11 cellular contexts compared by ENCODE assay signal in genomic region chr17:44967907-44968224, GRCh38. TPM values are rescaled to one million over a fixed set of nuclear protein-coding genes. Genes with fewer than 3 reads are reported as not detected.
DNase-seq lines count a peak whose midpoint lies in the region; ATAC-seq and TF ChIP-seq lines count a peak whose summit lies in the region.
"Had no signal": no experiment of that assay in that cellular context is flagged by ENCODE, and none has a peak within 500 bp of the region (broad histone marks: within the 10 kb centered on the region; RNA-seq: fewer than 3 reads in every experiment).

No MANE protein-coding gene starts in this region.

- no peak overlapping the region for H3K4me3 Mint-ChIP-seq in CD8-positive, alpha-beta T cell
- H3K4me3 Mint-ChIP-seq in naive B cell = peak overlapping the region in 1 of 8 donors; percentile 66
- H3K4me3 Mint-ChIP-seq in activated CD8-positive, alpha-beta memory T cell treated with anti-CD3 and anti-CD28 coated beads, Interleukin-2, amount 10 ng/mL, durations not matched to agents 7 days and 5 days = no peak overlapping the region

- CTCF ChIA-PET in CD8-positive, alpha-beta T cell (lab: Charles Lee) = interaction anchor here (1.0 kb wide), 1 partner anchor 230 kb away, joined by 4 read pairs; no protein-coding TSS in a partner anchor
- CTCF ChIA-PET in activated CD8-positive, alpha-beta memory T cell treated with anti-CD3 and anti-CD28 coated beads, Interleukin-2, amount 10 ng/mL, durations not matched to agents 7 days and 5 days (lab: Charles Lee) = interaction anchor here (0.6 to 2.8 kb wide), 5 partner anchors 14 to 789 kb away, joined by 3 to 8 read pairs (median 4); partner anchors contain the start of gene ACBD4

- H3K9me3 Mint-ChIP-seq in CD8-positive, alpha-beta T cell = no peaks in the 10 kb centered on the region
- peaks cover 0 to 5% (median 0%) of the 10 kb centered on the region in 7 donors for H3K9me3 Mint-ChIP-seq in naive B cell
- H3K9me3 Mint-ChIP-seq in activated CD8-positive, alpha-beta memory T cell treated with anti-CD3 and anti-CD28 coated beads, Interleukin-2, amount 10 ng/mL, durations not matched to agents 7 days and 5 days (ENCODE audit: low read depth) = no peaks in the 10 kb centered on the region

- H3K27me3 ChIP-seq in CD8-positive, alpha-beta T cell (ENCODE audit: insufficient read depth, low read length) = peaks cover 39% of the 10 kb centered on the region
- H3K27me3 ChIP-seq in WERI-Rb-1 (ENCODE audit: insufficient read depth, low read depth, severe bottlenecking) = no peaks in the 10 kb centered on the region

- H3K4me3 ChIP-seq in CD8-positive, alpha-beta T cell (ENCODE audit: low read depth, low read length) = no peak overlapping the region
- peak overlapping the region; percentile 37 for H3K4me3 ChIP-seq in WERI-Rb-1 (ENCODE audit: low read depth, low read length)

- no peak for TF ChIP-seq CTCF in CD8-positive, alpha-beta T cell (IDR thresholded peaks at IDR 0.05)
- no peak for TF ChIP-seq CTCF in WERI-Rb-1 (IDR thresholded peaks at IDR 0.05; ENCODE audit: low read depth, low read length)

- H3K36me3 Mint-ChIP-seq in CD8-positive, alpha-beta T cell = no peaks in the 10 kb centered on the region
- H3K36me3 Mint-ChIP-seq in naive B cell = peaks cover 0 to 13% of the 10 kb centered on the region in 2 donors
- H3K36me3 Mint-ChIP-seq in activated CD8-positive, alpha-beta memory T cell treated with anti-CD3 and anti-CD28 coated beads, Interleukin-2, amount 10 ng/mL, durations not matched to agents 7 days and 5 days = no peaks in the 10 kb centered on the region

- H3K4me1 Mint-ChIP-seq in CD8-positive, alpha-beta T cell (ENCODE audit: low read depth) = peaks cover 36% of the 10 kb centered on the region
- peaks cover 29 to 40% (median 36%) of the 10 kb centered on the region in 3 donors for H3K4me1 Mint-ChIP-seq in naive B cell
- H3K4me1 Mint-ChIP-seq in activated CD8-positive, alpha-beta memory T cell treated with anti-CD3 and anti-CD28 coated beads, Interleukin-2, amount 10 ng/mL, durations not matched to agents 7 days and 5 days = peaks cover 21% of the 10 kb centered on the region

- peaks cover 29% of the 10 kb centered on the region for H3K4me1 ChIP-seq in CD8-positive, alpha-beta T cell (ENCODE audit: insufficient read depth, low read length)

- peak; percentile 1 for ATAC-seq in CD8-positive, alpha-beta T cell
- ATAC-seq in GM21737 (IDR thresholded peaks at IDR 0.05; ENCODE audit: unreplicated experiment) (peak; percentile 10), naive B cell (ENCODE audit: low read depth in 2 of 2) (peak; percentile 2 to 8), HG02588 (IDR thresholded peaks at IDR 0.05; ENCODE audit: unreplicated experiment) (no peak)
- ATAC-seq in activated CD8-positive, alpha-beta memory T cell treated with anti-CD3 and anti-CD28 coated beads, Interleukin-2, amount 10 ng/mL, durations not matched to agents 7 days and 5 days = no peak

- no peak overlapping the region for H3K27ac Mint-ChIP-seq in CD8-positive, alpha-beta T cell
- H3K27ac Mint-ChIP-seq in naive B cell = no peak overlapping the region
- H3K27ac Mint-ChIP-seq in activated CD8-positive, alpha-beta memory T cell treated with anti-CD3 and anti-CD28 coated beads, Interleukin-2, amount 10 ng/mL, durations not matched to agents 7 days and 5 days = no peak overlapping the region

- H3K27me3 Mint-ChIP-seq in CD8-positive, alpha-beta T cell (ENCODE audit: low read depth) = peaks cover 61% of the 10 kb centered on the region
- peaks cover 39 to 78% (median 58%) of the 10 kb centered on the region in 3 donors for H3K27me3 Mint-ChIP-seq in naive B cell
- peaks cover 84% of the 10 kb centered on the region for H3K27me3 Mint-ChIP-seq in activated CD8-positive, alpha-beta memory T cell treated with anti-CD3 and anti-CD28 coated beads, Interleukin-2, amount 10 ng/mL, durations not matched to agents 7 days and 5 days

- no peaks in the 10 kb centered on the region for H3K36me3 ChIP-seq in CD8-positive, alpha-beta T cell (ENCODE audit: insufficient read depth, low read length)
- no peaks in the 10 kb centered on the region for H3K36me3 ChIP-seq in WERI-Rb-1
- H3K36me3 ChIP-seq: sigmoid colon had no signal

- POLR2A ChIA-PET in CD8-positive, alpha-beta T cell (lab: Charles Lee) = no interaction called here

- intact Hi-C loops in CD8-positive, alpha-beta T cell (cut with DNase I, micrococcal nuclease) = loop anchor here (1.0 to 5.0 kb wide), 3 partner anchors 21 to 191 kb away; partner anchors contain the start of gene KIF18B (in 2 of the 2)

- DNase-seq in CD8-positive, alpha-beta T cell = no peak
- DNase-seq in WERI-Rb-1 (peak; percentile 24), naive B cell (no peak), MV-4-11 (lab: John Stamatoyannopoulos, UW) (no peak)
- DNase-seq in activated CD8-positive, alpha-beta memory T cell treated with anti-CD3 and anti-CD28 coated beads, Interleukin-2, amount 10 ng/mL, durations not matched to agents 7 days and 5 days = no peak
- DNase-seq in activated CD8-positive, alpha-beta memory T cell treated with anti-CD3 and anti-CD28 coated beads, Interleukin-2, amount 50 U/mL, for 48 hours = no peak

- H3K9me3 ChIP-seq in CD8-positive, alpha-beta T cell (ENCODE audit: low read length) = no peaks in the 10 kb centered on the region
- peaks cover 2% of the 10 kb centered on the region for H3K9me3 ChIP-seq in WERI-Rb-1 (ENCODE audit: severe bottlenecking)
- H3K9me3 ChIP-seq: sigmoid colon had no signal

- no peak overlapping the region for H3K27ac ChIP-seq in CD8-positive, alpha-beta T cell (ENCODE audit: low read depth, low read length)
- no peak overlapping the region for H3K27ac ChIP-seq in WERI-Rb-1

RNA-seq across cellular contexts. Expression of gene C1QL1, which starts 0.2 kb away (rescaled TPM):
- total RNA-seq in CD8-positive, alpha-beta T cell = not detected
- not detected for polyA plus RNA-seq in naive B cell (ENCODE audit: low read depth in 6 of 6)
- total RNA-seq in activated CD8-positive, alpha-beta memory T cell treated with anti-CD3 and anti-CD28 coated beads, Interleukin-2, amount 10 ng/mL, durations not matched to agents 7 days and 5 days = under 1 TPM; 0.33 to 0.38 TPM
- total RNA-seq: CD4-positive, alpha-beta memory T cell had no signal
- polyA plus RNA-seq: CD4-positive, alpha-beta memory T cell had no signal

RNA-seq across cellular contexts. Expression of gene KIF18B, which starts 20.3 kb away (rescaled TPM):
- under 1 TPM in 1 of 2 experiments, not detected in 1; 0.11 TPM for total RNA-seq in CD8-positive, alpha-beta T cell
- polyA plus RNA-seq in naive B cell (ENCODE audit: low read depth in 6 of 6) = not detected
- total RNA-seq in activated CD8-positive, alpha-beta memory T cell treated with anti-CD3 and anti-CD28 coated beads, Interleukin-2, amount 10 ng/mL, durations not matched to agents 7 days and 5 days = 100 to 1,000 TPM in 1 of 2 experiments, 10 to 100 TPM in 1; 86.7 to 117 TPM
- total RNA-seq: CD4-positive, alpha-beta memory T cell had no signal
- polyA plus RNA-seq: CD4-positive, alpha-beta memory T cell had no signal

RNA-seq across cellular contexts. Expression of gene GFAP, which starts 52.6 kb away (rescaled TPM):
- not detected for total RNA-seq in CD8-positive, alpha-beta T cell
- under 1 TPM in 5 of 6 donors, not detected in 1; 0.30 to 0.83 (median 0.66) TPM for polyA plus RNA-seq in naive B cell (ENCODE audit: low read depth in 6 of 6)
- not detected for total RNA-seq in activated CD8-positive, alpha-beta memory T cell treated with anti-CD3 and anti-CD28 coated beads, Interleukin-2, amount 10 ng/mL, durations not matched to agents 7 days and 5 days
- total RNA-seq: CD4-positive, alpha-beta memory T cell; RPMI7951; sigmoid colon had no signal

Comparison
In these comparisons a context has a peak if more than half of its experiments do, and no peak if none do; other contexts are left out.
1. ATAC-seq: peak in CD8-positive, alpha-beta T cell (single experiment), GM21737 (single experiment) and naive B cell (2 of 2); none in activated CD8-positive, alpha-beta memory T cell treated with anti-CD3 and anti-CD28 coated beads, Interleukin-2, amount 10 ng/mL, durations not matched to agents 7 days and 5 days (single experiment) and HG02588 (single experiment).
2. RNA of gene KIF18B, which starts 20.3 kb away (total RNA-seq): 86.7 to 117 TPM in activated CD8-positive, alpha-beta memory T cell treated with anti-CD3 and anti-CD28 coated beads, Interleukin-2, amount 10 ng/mL, durations not matched to agents 7 days and 5 days; 0.11 TPM in CD8-positive, alpha-beta T cell; every median in the first group is over 10 times any median in the second.